In genomic region chr16:88967800-88968588, GRCh38 we compare ENCODE assay signal across 1 cellular context.
TF ChIP-seq lines count a peak whose summit lies in the region.

No MANE protein-coding gene starts in this region.

TF ChIP-seq in GM23338, 12 proteins besides CTCF, POLR2A, EP300 and RAD21 (continued from another document):
- TF ChIP-seq JUNB (IDR thresholded peaks at IDR 0.05; ENCODE audit: unreplicated experiment) (no peak), EZH2 (IDR thresholded peaks at IDR 0.05; ENCODE audit: low read depth, unreplicated experiment) (no peak), ZNF114 (CRISPR knock-in tag; IDR thresholded peaks at IDR 0.05) (no peak), STAT1 (IDR thresholded peaks at IDR 0.05; ENCODE audit: unreplicated experiment) (no peak), EZH2phosphoT487 (IDR thresholded peaks at IDR 0.05; ENCODE audit: unreplicated experiment) (no peak)
